9 cellular contexts compared by ENCODE assay signal in the genomic region with DNA sequence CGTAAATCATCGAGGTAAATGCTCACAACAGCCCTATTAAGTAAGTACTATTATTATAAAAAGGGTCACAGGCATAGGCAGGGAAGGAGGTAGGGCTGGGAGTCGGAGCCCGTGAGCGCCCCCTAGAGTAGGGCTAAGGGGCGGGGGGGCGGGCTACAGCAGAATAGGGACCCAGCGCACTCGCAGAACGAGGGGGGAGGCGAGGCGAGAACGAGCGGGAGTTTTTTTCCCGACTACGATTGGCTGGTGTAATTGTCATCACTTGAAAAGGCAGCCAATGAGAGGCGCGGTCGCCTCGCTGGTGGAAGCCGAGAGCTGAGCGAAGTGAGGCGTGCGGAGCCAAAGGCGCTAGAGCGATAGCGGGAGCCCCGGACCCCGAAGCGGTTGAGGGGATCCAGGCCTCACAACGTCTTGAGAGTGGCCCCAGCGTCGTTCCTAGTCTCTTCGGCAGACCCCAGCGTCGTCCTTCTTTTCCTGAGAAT. TPM values are rescaled to one million over a fixed set of nuclear protein-coding genes. Genes with fewer than 3 reads are reported as not detected.
DNase-seq lines count a peak whose midpoint lies in the region; ATAC-seq and TF ChIP-seq lines count a peak whose summit lies in the region.
"Had no signal": no experiment of that assay in that cellular context is flagged by ENCODE, and none has a peak within 500 bp of the region (broad histone marks: within the 10 kb centered on the region; RNA-seq: fewer than 3 reads in every experiment).

No MANE protein-coding gene starts in this region.

- H3K36me3 Mint-ChIP-seq in activated T-helper 1 cell treated with anti-CD3 and anti-CD28 coated beads, Interleukin-12 subunit alpha, Interleukin-12 subunit beta, Interleukin-2, Interleukin-4 antibody, amounts not matched to agents 30 ng/mL and 10 ng/mL and 1 ng/mL, durations not matched to agents 14 hours and 24 hours and 36 hours (ENCODE audit: low read depth) = no peaks in the 10 kb centered on the region
- no peaks in the 10 kb centered on the region for H3K36me3 Mint-ChIP-seq in natural killer cell treated with Interleukin-12 subunit alpha and Interleukin-12 subunit beta and Interleukin-15 and Interleukin-18, amount 100 ng/mL, for 72 hours
- peaks cover 18% of the 10 kb centered on the region for H3K36me3 Mint-ChIP-seq in stimulated activated effector memory CD8-positive, alpha-beta T cell treated with anti-CD3 and anti-CD28 coated beads, Interleukin-12 subunit alpha, Interleukin-12 subunit beta, amount 100 ng/mL, for 72 hours

- H3K36me3 ChIP-seq in BJ (ENCODE audit: control insufficient read depth, insufficient read depth, low read length) (no peaks in the 10 kb centered on the region), Panc1 (ENCODE audit: control insufficient read depth, insufficient read depth, low read length) (no peaks in the 10 kb centered on the region)

- peak overlapping the region; percentile 76 for H3K27ac Mint-ChIP-seq in activated T-helper 1 cell treated with anti-CD3 and anti-CD28 coated beads, Interleukin-12 subunit alpha, Interleukin-12 subunit beta, Interleukin-2, Interleukin-4 antibody, amounts not matched to agents 30 ng/mL and 10 ng/mL and 1 ng/mL, durations not matched to agents 14 hours and 24 hours and 36 hours
- peak overlapping the region; percentile 35 to 85 for H3K27ac Mint-ChIP-seq in natural killer cell treated with Interleukin-12 subunit alpha and Interleukin-12 subunit beta and Interleukin-15 and Interleukin-18, amount 100 ng/mL, for 72 hours
- peak overlapping the region; percentile 74 for H3K27ac Mint-ChIP-seq in stimulated activated effector memory CD8-positive, alpha-beta T cell treated with anti-CD3 and anti-CD28 coated beads, Interleukin-12 subunit alpha, Interleukin-12 subunit beta, amount 100 ng/mL, for 72 hours

- peaks cover 16% of the 10 kb centered on the region for H3K4me1 Mint-ChIP-seq in activated T-helper 1 cell treated with anti-CD3 and anti-CD28 coated beads, Interleukin-12 subunit alpha, Interleukin-12 subunit beta, Interleukin-2, Interleukin-4 antibody, amounts not matched to agents 30 ng/mL and 10 ng/mL and 1 ng/mL, durations not matched to agents 14 hours and 24 hours and 36 hours (ENCODE audit: low read depth)
- peaks cover 8 to 10% of the 10 kb centered on the region in 2 donors for H3K4me1 Mint-ChIP-seq in natural killer cell treated with Interleukin-12 subunit alpha and Interleukin-12 subunit beta and Interleukin-15 and Interleukin-18, amount 100 ng/mL, for 72 hours (ENCODE audit: low read depth in 2 of 2)
- H3K4me1 Mint-ChIP-seq in stimulated activated effector memory CD8-positive, alpha-beta T cell treated with anti-CD3 and anti-CD28 coated beads, Interleukin-12 subunit alpha, Interleukin-12 subunit beta, amount 100 ng/mL, for 72 hours = peaks cover 11% of the 10 kb centered on the region

- H3K27me3 Mint-ChIP-seq in activated T-helper 1 cell treated with anti-CD3 and anti-CD28 coated beads, Interleukin-12 subunit alpha, Interleukin-12 subunit beta, Interleukin-2, Interleukin-4 antibody, amounts not matched to agents 30 ng/mL and 10 ng/mL and 1 ng/mL, durations not matched to agents 14 hours and 24 hours and 36 hours (ENCODE audit: insufficient read depth) = no peaks in the 10 kb centered on the region
- no peaks in the 10 kb centered on the region for H3K27me3 Mint-ChIP-seq in natural killer cell treated with Interleukin-12 subunit alpha and Interleukin-12 subunit beta and Interleukin-15 and Interleukin-18, amount 100 ng/mL, for 72 hours

- no peaks in the 10 kb centered on the region for H3K9me3 ChIP-seq in Panc1 (ENCODE audit: control insufficient read depth, insufficient read depth, low read depth, low read length)
- H3K9me3 ChIP-seq: HAP-1 had no signal

- intact Hi-C loops in Panc1 (cut with micrococcal nuclease; ENCODE audit: unreplicated experiment) = no loop called here
- intact Hi-C loops in activated T-helper 1 cell treated with anti-CD3 and anti-CD28 coated beads, Interleukin-12 subunit alpha, Interleukin-12 subunit beta, Interleukin-2, Interleukin-4 antibody, amounts not matched to agents 30 ng/mL and 10 ng/mL and 1 ng/mL, durations not matched to agents 14 hours and 24 hours and 36 hours (cut with micrococcal nuclease) = loop anchor here (1.0 kb wide), 3 partner anchors 18 to 76 kb away; partner anchors contain the start of gene CDC37

- peaks cover 4% of the 10 kb centered on the region; the same call in 1 of the 2 replicates for H3K4me1 ChIP-seq in Panc1 (ENCODE audit: control insufficient read depth, insufficient read depth, low read length)
- H3K4me1 ChIP-seq: HAP-1 had no signal

- no peaks in the 10 kb centered on the region for H3K27me3 ChIP-seq in BJ (ENCODE audit: control insufficient read depth, insufficient read depth, low read length)
- H3K27me3 ChIP-seq in Panc1 (ENCODE audit: control insufficient read depth, insufficient read depth, low read length) = no peaks in the 10 kb centered on the region

- ATAC-seq in HG03159 (IDR thresholded peaks at IDR 0.05; ENCODE audit: unreplicated experiment) = peak; percentile 49
- ATAC-seq in Panc1 = peak; percentile 95
- ATAC-seq in natural killer cell treated with Interleukin-12 subunit alpha and Interleukin-12 subunit beta and Interleukin-15 and Interleukin-18, amount 100 ng/mL, for 72 hours = peak; percentile 98
- peak; percentile 97 for ATAC-seq in stimulated activated effector memory CD8-positive, alpha-beta T cell treated with anti-CD3 and anti-CD28 coated beads, Interleukin-12 subunit alpha, Interleukin-12 subunit beta, amount 100 ng/mL, for 72 hours

- TF ChIP-seq CTCF in BJ (IDR thresholded peaks at IDR 0.05; ENCODE audit: insufficient read depth, low read depth, low read length) (peak; percentile 70), Panc1 (IDR thresholded peaks at IDR 0.05) (peak; percentile 89), fibroblast of mammary gland (conservative IDR thresholded peaks at IDR 0.05; ENCODE audit: control insufficient read depth, insufficient read depth, low read depth, low read length) (peak; percentile 28)

- H3K9me3 Mint-ChIP-seq in activated T-helper 1 cell treated with anti-CD3 and anti-CD28 coated beads, Interleukin-12 subunit alpha, Interleukin-12 subunit beta, Interleukin-2, Interleukin-4 antibody, amounts not matched to agents 30 ng/mL and 10 ng/mL and 1 ng/mL, durations not matched to agents 14 hours and 24 hours and 36 hours = no peaks in the 10 kb centered on the region
- H3K9me3 Mint-ChIP-seq in natural killer cell treated with Interleukin-12 subunit alpha and Interleukin-12 subunit beta and Interleukin-15 and Interleukin-18, amount 100 ng/mL, for 72 hours = no peaks in the 10 kb centered on the region
- no peaks in the 10 kb centered on the region for H3K9me3 Mint-ChIP-seq in stimulated activated effector memory CD8-positive, alpha-beta T cell treated with anti-CD3 and anti-CD28 coated beads, Interleukin-12 subunit alpha, Interleukin-12 subunit beta, amount 100 ng/mL, for 72 hours

- peak overlapping the region; percentile 37 for H3K4me3 ChIP-seq in BJ (ENCODE audit: low read depth, low read length)
- H3K4me3 ChIP-seq in Panc1 (ENCODE audit: low read depth in 2 of 2, low read length in 2 of 2) = peak overlapping the region; percentile 48 to 72
- H3K4me3 ChIP-seq in fibroblast of mammary gland (ENCODE audit: control insufficient read depth, low read depth, low read length) = peak overlapping the region; percentile 30
- H3K4me3 ChIP-seq: HAP-1 had no signal

- DNase-seq in BJ (ENCODE audit: low read depth) (peak; percentile 62), Panc1 (ENCODE audit: low read depth, low spot score) (peak; percentile 83), fibroblast of mammary gland (ENCODE audit: low read depth) (peak; percentile 89), cortex of kidney (lab: John Stamatoyannopoulos, UW) (no peak)
- peak; percentile 86 for DNase-seq in activated T-helper 1 cell treated with anti-CD3 and anti-CD28 coated beads, Interleukin-12 subunit alpha, Interleukin-12 subunit beta, Interleukin-2, Interleukin-4 antibody, amounts not matched to agents 30 ng/mL and 10 ng/mL and 1 ng/mL, durations not matched to agents 14 hours and 24 hours and 36 hours (ENCODE audit: low spot score)
- peak; percentile 89 for DNase-seq in natural killer cell treated with Interleukin-12 subunit alpha and Interleukin-12 subunit beta and Interleukin-15 and Interleukin-18, amount 100 ng/mL, for 72 hours (ENCODE audit: low spot score)
- DNase-seq in stimulated activated effector memory CD8-positive, alpha-beta T cell treated with anti-CD3 and anti-CD28 coated beads, Interleukin-12 subunit alpha, Interleukin-12 subunit beta, amount 100 ng/mL, for 72 hours (ENCODE audit: low spot score in 2 of 2) = peak; percentile 69 to 87

- H3K27ac ChIP-seq in Panc1 (ENCODE audit: low read length) = peak overlapping the region; percentile 78

- BruUV-seq in Panc1 (replicated peaks; lab: Mats Ljungman, UMichigan) = no TSS peak

- CTCF ChIA-PET in BJ (lab: Yijun Ruan, JAX) (interaction anchor here (0.5 to 2.0 kb wide), 14 partner anchors 9 to 468 kb away, joined by 3 to 5 read pairs (median 3); no protein-coding TSS in a partner anchor), Panc1 (lab: Charles Lee) (interaction anchor here (0.5 to 0.7 kb wide), 2 partner anchors 15 to 61 kb away, joined by 3 read pairs; no protein-coding TSS in a partner anchor)

- in situ Hi-C loops in Panc1 (cut with HindIII; ENCODE audit: low pct_unique_long_range_greater_than_20kb, low sequenced_read_pairs) = no loop called here

- H3K4me3 Mint-ChIP-seq in activated T-helper 1 cell treated with anti-CD3 and anti-CD28 coated beads, Interleukin-12 subunit alpha, Interleukin-12 subunit beta, Interleukin-2, Interleukin-4 antibody, amounts not matched to agents 30 ng/mL and 10 ng/mL and 1 ng/mL, durations not matched to agents 14 hours and 24 hours and 36 hours = peak overlapping the region; percentile 68
- H3K4me3 Mint-ChIP-seq in natural killer cell treated with Interleukin-12 subunit alpha and Interleukin-12 subunit beta and Interleukin-15 and Interleukin-18, amount 100 ng/mL, for 72 hours = peak overlapping the region; percentile 77
- H3K4me3 Mint-ChIP-seq in stimulated activated effector memory CD8-positive, alpha-beta T cell treated with anti-CD3 and anti-CD28 coated beads, Interleukin-12 subunit alpha, Interleukin-12 subunit beta, amount 100 ng/mL, for 72 hours = peak overlapping the region; percentile 64

- POLR2A ChIA-PET in BJ (lab: Charles Lee) (no interaction called here), Panc1 (lab: Charles Lee) (no interaction called here)

RNA-seq across cellular contexts. Expression of gene KEAP1, which starts 24.2 kb away (rescaled TPM):
- 47.3 and 114 TPM in 2 replicates for polyA plus RNA-seq in BJ (2011; rRNA removed)
- 73.1 and 104 TPM in 2 replicates for polyA minus RNA-seq in BJ (2011; rRNA and poly(A)+ RNA removed)
- total RNA-seq in Panc1 (2021; ENCODE audit: unreplicated experiment) = 102 TPM
- 153 TPM for polyA plus RNA-seq in Panc1 (2012; ENCODE audit: insufficient read length)
- 81.6 and 94.2 TPM in 2 replicates for total RNA-seq in activated T-helper 1 cell treated with anti-CD3 and anti-CD28 coated beads, Interleukin-12 subunit alpha, Interleukin-12 subunit beta, Interleukin-2, Interleukin-4 antibody, amounts not matched to agents 30 ng/mL and 10 ng/mL and 1 ng/mL, durations not matched to agents 14 hours and 24 hours and 36 hours
- total RNA-seq in natural killer cell treated with Interleukin-12 subunit alpha and Interleukin-12 subunit beta and Interleukin-15 and Interleukin-18, amount 100 ng/mL, for 72 hours = 100 to 1,000 TPM in 1 of 2 donors, 10 to 100 TPM in 1; 94.0 to 118 TPM

RNA-seq across cellular contexts. Expression of gene S1PR5, which starts 38.3 kb away (rescaled TPM):
- 0.23 and 0.40 TPM in 2 replicates for polyA plus RNA-seq in BJ (2011; rRNA removed)
- 0.14 and 0.21 TPM in 2 replicates for polyA minus RNA-seq in BJ (2011; rRNA and poly(A)+ RNA removed)
- total RNA-seq in Panc1 (2021; ENCODE audit: unreplicated experiment) = 3.4 TPM
- polyA plus RNA-seq in Panc1 (2012; ENCODE audit: insufficient read length) = 3.9 TPM
- total RNA-seq in activated T-helper 1 cell treated with anti-CD3 and anti-CD28 coated beads, Interleukin-12 subunit alpha, Interleukin-12 subunit beta, Interleukin-2, Interleukin-4 antibody, amounts not matched to agents 30 ng/mL and 10 ng/mL and 1 ng/mL, durations not matched to agents 14 hours and 24 hours and 36 hours = not detected in 2 replicates
- 10 to 100 TPM in 1 of 2 donors, 1 to 10 TPM in 1; 5.1 to 16.3 TPM for total RNA-seq in natural killer cell treated with Interleukin-12 subunit alpha and Interleukin-12 subunit beta and Interleukin-15 and Interleukin-18, amount 100 ng/mL, for 72 hours

RNA-seq across cellular contexts. Expression of gene PDE4A, which starts 58.6 kb away (rescaled TPM):
- polyA plus RNA-seq in BJ (2011; rRNA removed) = 3.4 and 4.2 TPM in 2 replicates
- 11.1 and 15.9 TPM in 2 replicates for polyA minus RNA-seq in BJ (2011; rRNA and poly(A)+ RNA removed)
- total RNA-seq in Panc1 (2021; ENCODE audit: unreplicated experiment) = 25.8 TPM
- polyA plus RNA-seq in Panc1 (2012; ENCODE audit: insufficient read length) = 23.8 TPM
- 67.7 and 71.1 TPM in 2 replicates for total RNA-seq in activated T-helper 1 cell treated with anti-CD3 and anti-CD28 coated beads, Interleukin-12 subunit alpha, Interleukin-12 subunit beta, Interleukin-2, Interleukin-4 antibody, amounts not matched to agents 30 ng/mL and 10 ng/mL and 1 ng/mL, durations not matched to agents 14 hours and 24 hours and 36 hours
- 10 to 100 TPM; 14.5 to 46.6 TPM for total RNA-seq in natural killer cell treated with Interleukin-12 subunit alpha and Interleukin-12 subunit beta and Interleukin-15 and Interleukin-18, amount 100 ng/mL, for 72 hours

Comparison
In these comparisons a context has a peak if more than half of its experiments do, and no peak if none do; other contexts are left out.
1. CTCF ChIP-seq: peak in every context shown above with its lines; median percentile 89 in Panc1; 70 in BJ; 28 in fibroblast of mammary gland.